9 cellular contexts compared by ENCODE assay signal in the genomic region with DNA sequence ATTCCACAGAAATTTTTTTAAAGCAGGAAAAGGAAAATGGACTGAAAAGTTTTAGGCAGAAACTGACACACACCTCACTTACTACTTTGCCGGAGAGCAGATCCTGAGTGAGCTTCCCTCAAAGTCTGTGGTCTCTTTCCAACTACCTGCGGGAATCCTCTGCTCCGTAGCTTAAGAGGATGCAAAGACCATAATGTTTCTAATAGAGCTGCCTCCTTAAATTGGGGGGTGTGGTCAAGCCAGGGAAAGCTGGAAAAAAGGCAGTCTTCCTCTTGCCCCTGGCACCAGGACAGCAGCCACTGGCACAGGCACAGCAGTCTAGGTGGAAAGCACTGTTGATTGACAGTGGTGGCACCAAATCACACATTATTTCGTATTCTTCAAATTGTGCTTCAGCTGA. TPM values are rescaled to one million over a fixed set of nuclear protein-coding genes. Genes with fewer than 3 reads are reported as not detected.
A peak's percentile ranks its signal among the peaks of the same experiment; 100 is the strongest.
DNase-seq lines count a peak whose midpoint lies in the region; ATAC-seq and TF ChIP-seq lines count a peak whose summit lies in the region.
"Had no signal": no experiment of that assay in that cellular context is flagged by ENCODE, and none has a peak within 500 bp of the region (broad histone marks: within the 10 kb centered on the region; RNA-seq: fewer than 3 reads in every experiment).

A gene with protein sequence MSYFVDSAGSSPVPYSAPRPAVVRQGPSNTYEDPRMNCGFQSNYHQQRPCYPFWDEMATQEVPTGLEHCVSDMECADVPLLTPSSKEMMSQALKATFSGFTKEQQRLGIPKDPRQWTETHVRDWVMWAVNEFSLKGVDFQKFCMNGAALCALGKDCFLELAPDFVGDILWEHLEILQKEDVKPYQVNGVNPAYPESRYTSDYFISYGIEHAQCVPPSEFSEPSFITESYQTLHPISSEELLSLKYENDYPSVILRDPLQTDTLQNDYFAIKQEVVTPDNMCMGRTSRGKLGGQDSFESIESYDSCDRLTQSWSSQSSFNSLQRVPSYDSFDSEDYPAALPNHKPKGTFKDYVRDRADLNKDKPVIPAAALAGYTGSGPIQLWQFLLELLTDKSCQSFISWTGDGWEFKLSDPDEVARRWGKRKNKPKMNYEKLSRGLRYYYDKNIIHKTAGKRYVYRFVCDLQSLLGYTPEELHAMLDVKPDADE (minus strand): TSS at position 144 of the 400 bp plus-strand sequence. CDS start 14,428 bp downstream, outside the sequence.

- no peak for TF ChIP-seq CTCF in heart left ventricle (IDR thresholded peaks at IDR 0.05)
- TF ChIP-seq CTCF in prostate gland (IDR thresholded peaks at IDR 0.05), result no peak

- DNase-seq in HAP-1 (ENCODE audit: low spot score in 2 of 2), result peak in 1 of 2 experiments; percentile 41
- DNase-seq in SK-MEL-5 (ENCODE audit: low read depth, low spot score), result peak; percentile 26
- DNase-seq in heart left ventricle, result no peak
- DNase-seq in prostate gland (ENCODE audit: low spot score), result no peak
- no peak for DNase-seq in GDM1 (lab: John Stamatoyannopoulos, UW)
- no peak for DNase-seq in NCI-H2171 treated with DMSO at 0.1 percent for 48 hours (lab: John Stamatoyannopoulos, UW)

- H3K36me3 ChIP-seq in HAP-1 (replicated peaks) (no peaks in the 10 kb centered on the region), heart left ventricle (no peaks in the 10 kb centered on the region), prostate gland (no peaks in the 10 kb centered on the region)
- H3K36me3 ChIP-seq: neutrophil had no signal

- H3K4me3 ChIP-seq in HAP-1 (peak within 1 kb of the TSS; percentile 29), heart left ventricle (peak within 1 kb of the TSS in 11 of 12 donors; percentile 15 to 55 (median 45)), prostate gland (no peak within 1 kb of the TSS)

- ATAC-seq in heart left ventricle (peak in 2 of 4 donors; percentile 23 to 48), HG03108 (IDR thresholded peaks at IDR 0.05; ENCODE audit: unreplicated experiment) (no peak), HG02973 (IDR thresholded peaks at IDR 0.05; ENCODE audit: unreplicated experiment) (no peak)

- in situ Hi-C loops in HAP-1 (cut with MboI; ENCODE audit: low sequenced_read_pairs) (no loop called here), SK-MEL-5 (cut with HindIII; ENCODE audit: low pct_unique_long_range_greater_than_20kb, low sequenced_read_pairs) (no loop called here)

- H3K9me3 ChIP-seq in HAP-1, result no peaks in the 10 kb centered on the region
- H3K9me3 ChIP-seq in heart left ventricle, result no peaks in the 10 kb centered on the region
- H3K9me3 ChIP-seq in prostate gland, result no peaks in the 10 kb centered on the region
- H3K9me3 ChIP-seq: neutrophil had no signal

- H3K27ac ChIP-seq in heart left ventricle (peak within 1 kb of the TSS in 10 of 12 donors; percentile 1 to 68 (median 46)), prostate gland (no peak within 1 kb of the TSS)
- H3K27ac ChIP-seq: neutrophil had no signal

- TF ChIP-seq POLR2A in heart left ventricle (IDR thresholded peaks at IDR 0.05) (no peak), prostate gland (IDR thresholded peaks at IDR 0.05) (no peak)

- no peaks in the 10 kb centered on the region for H3K27me3 ChIP-seq in HAP-1 (ENCODE audit: low read depth)
- H3K27me3 ChIP-seq in heart left ventricle, result peaks cover 0 to 3% (median 0%) of the 10 kb centered on the region in 9 donors
- H3K27me3 ChIP-seq in prostate gland (replicated peaks; ENCODE audit: insufficient read depth), result peaks cover 3% of the 10 kb centered on the region
- H3K27me3 ChIP-seq: neutrophil had no signal

- intact Hi-C loops in heart left ventricle (cut with DNase I), result no loop called here
- intact Hi-C loops in prostate gland (cut with DNase I), result no loop called here

- WGBS in heart left ventricle, 4 donors, result 23 to 28% (median 26%) methylated on average over 4 of the region's 4 CpGs
- 28% methylated on average over 4 of the region's 4 CpGs for WGBS in prostate gland

- H3K4me1 ChIP-seq in HAP-1 (peaks cover 18% of the 10 kb centered on the region), heart left ventricle (peaks cover 0 to 23% (median 9%) of the 10 kb centered on the region in 12 donors), prostate gland (replicated peaks) (no peaks in the 10 kb centered on the region)

RNA-seq across cellular contexts. Expression of the gene that starts here (rescaled TPM):
- 66.6 and 66.7 TPM in 2 replicates for total RNA-seq in SK-MEL-5 (2014; rRNA removed; shearing (Covaris generic))
- 76.0 and 81.3 TPM in 2 replicates for polyA plus RNA-seq in SK-MEL-5 (2015; cell fraction: cytosol; rRNA removed)
- 31.0 and 38.5 TPM in 2 replicates for polyA plus RNA-seq in SK-MEL-5 (2015; cell fraction: nucleus; rRNA removed)
- total RNA-seq in heart left ventricle (100 to 1,000 TPM in 1 of 9 donors, 10 to 100 TPM in 8; 39.3 to 101 (median 45.9) TPM), prostate gland (10 to 100 TPM; 15.2 to 30.0 TPM)
- polyA plus RNA-seq in heart left ventricle, result 10 to 100 TPM; 18.4 to 37.0 TPM

Comparison
In these comparisons a context has a peak if more than half of its experiments do, and no peak if none do; other contexts are left out.
1. H3K4me3 ChIP-seq: peak in HAP-1 (single experiment) and heart left ventricle (11 of 12); none in prostate gland (0 of 2).
2. H3K27ac ChIP-seq: peak in heart left ventricle (10 of 12); none in prostate gland (0 of 2).